In the genomic region with DNA sequence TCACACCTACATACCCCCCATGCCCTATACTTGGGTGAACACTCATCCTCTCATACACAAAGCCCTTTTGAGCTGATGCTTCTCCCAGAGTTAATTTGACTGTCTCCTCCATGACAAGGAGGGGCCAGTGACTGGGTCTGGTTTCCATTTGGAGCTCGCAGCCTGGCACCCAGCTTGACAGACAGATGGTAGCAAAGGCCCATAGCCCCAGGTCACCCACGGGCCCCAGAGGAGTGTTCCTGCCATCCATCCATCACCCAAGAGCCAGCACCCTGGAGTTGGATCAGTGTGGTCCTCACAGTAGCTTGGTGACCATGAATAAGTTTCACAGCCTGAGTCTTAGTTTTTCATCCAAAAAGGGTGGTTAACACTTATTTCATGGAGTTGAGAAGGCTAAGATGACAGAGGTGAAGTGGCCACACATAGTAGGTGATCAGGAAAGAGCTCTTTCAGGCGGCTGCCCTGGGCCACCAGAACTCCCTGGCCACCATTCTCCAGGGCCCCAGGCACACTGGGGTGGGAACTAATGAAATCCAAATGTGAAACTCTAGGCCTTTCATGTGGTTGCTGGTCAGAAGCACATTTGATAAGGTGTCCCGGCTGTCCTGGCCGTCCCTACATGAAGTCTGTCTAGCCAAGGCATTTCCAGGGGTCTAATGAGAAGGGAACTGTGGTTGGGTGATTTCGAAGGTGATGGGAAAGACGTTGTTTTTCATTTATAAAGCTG, we compare ENCODE assay signal across 14 cellular contexts. TPM values are rescaled to one million over a fixed set of nuclear protein-coding genes. Genes with fewer than 3 reads are reported as not detected.
DNase-seq lines count a peak whose midpoint lies in the region; ATAC-seq and TF ChIP-seq lines count a peak whose summit lies in the region.
"Had no signal": no experiment of that assay in that cellular context is flagged by ENCODE, and none has a peak within 500 bp of the region (broad histone marks: within the 10 kb centered on the region; RNA-seq: fewer than 3 reads in every experiment).

No MANE protein-coding gene starts in this region.

- no peaks in the 10 kb centered on the region for H3K9me2 ChIP-seq in HCT116 (ENCODE audit: insufficient read depth)

- H3K36me3 ChIP-seq in HCT116 (ENCODE audit: control insufficient read depth in 1 of 2, insufficient read depth in 2 of 2, low read length in 2 of 2) (peaks cover 0 to 7% of the 10 kb centered on the region in 2 experiments; a peak in 1 of 4 replicates), psoas muscle (ENCODE audit: insufficient read depth in 1 of 2, low read depth in 1 of 2) (no peaks in the 10 kb centered on the region)
- H3K36me3 ChIP-seq: colonic mucosa had no signal

- TF ChIP-seq CTCF in AG04450 (IDR thresholded peaks at IDR 0.05; ENCODE audit: low read depth, low read length) = no peak
- TF ChIP-seq CTCF in HCT116 (IDR thresholded peaks at IDR 0.05 in 2 of 3, conservative IDR thresholded peaks at IDR 0.05 in 1 of 3; ENCODE audit: borderline replicate concordance in 1 of 3, insufficient read depth in 1 of 3, low read depth in 2 of 3, low read length in 2 of 3) = no peak
- TF ChIP-seq CTCF in psoas muscle (IDR thresholded peaks at IDR 0.05) = no peak

- intact Hi-C loops in HCT116 (cut with micrococcal nuclease) = no loop called here
- intact Hi-C loops in psoas muscle (cut with DNase I) = no loop called here

- 37 to 38% (median 37%) methylated on average over 7 of the region's 7 CpGs for WGBS in psoas muscle, 3 donors

- POLR2A ChIA-PET in AG04450 (lab: Yijun Ruan, JAX) (interaction anchor here (1.0 to 3.4 kb wide), 8 partner anchors 8 to 96 kb away, joined by 3 to 58 read pairs (median 4); no protein-coding TSS in a partner anchor), HCT116 (lab: Charles Lee) (interaction anchor here (0.5 to 7.5 kb wide), 10 partner anchors 8 to 73 kb away, joined by 3 to 61 read pairs (median 6); partner anchors contain the start of gene LIF)

- no TSS peak for BruUV-seq in HCT116 (replicated peaks; lab: Mats Ljungman, UMichigan)

- CTCF ChIA-PET in AG04450 (lab: Charles Lee) = interaction anchor here (1.0 to 1.4 kb wide), 4 partner anchors 9 to 97 kb away, joined by 3 to 5 read pairs (median 4); no protein-coding TSS in a partner anchor
- CTCF ChIA-PET in HCT116 (lab: Charles Lee) = no interaction called here

- ATAC-seq in HCT116 (no peak), psoas muscle (no peak), HG03025 (IDR thresholded peaks at IDR 0.05; ENCODE audit: low FRiP score, unreplicated experiment) (no peak), HG03571 (IDR thresholded peaks at IDR 0.05; ENCODE audit: unreplicated experiment) (no peak)
- ATAC-seq: activated CD4-positive, CD25-positive, alpha-beta regulatory T cell treated with anti-CD3 and anti-CD28 coated beads, Interleukin-2, amount 50 U/mL, for 24 hours had no signal

- H2AFZ ChIP-seq in HCT116 (ENCODE audit: low read depth, low read length, poor library complexity, severe bottlenecking) = no peak overlapping the region

- peak overlapping the region; percentile 80; the same call in 1 of the 2 replicates for H3K9ac ChIP-seq in HCT116 (ENCODE audit: low read length)

- H3K27ac ChIP-seq in AG04450 (ENCODE audit: low read depth, low read length) (peak overlapping the region; percentile 100), HCT116 (ENCODE audit: low read depth, low read length) (peak overlapping the region; percentile 96), epithelial cell of prostate (peak overlapping the region; percentile 63), psoas muscle (peak overlapping the region; percentile 27)
- H3K27ac ChIP-seq: colonic mucosa had no signal

- H3K4me3 ChIP-seq in AG04450 (ENCODE audit: low read depth, low read length) (no peak overlapping the region), HCT116 (replicated peaks in 1 of 2; ENCODE audit: low read depth in 1 of 2, low read length in 2 of 2) (no peak overlapping the region), psoas muscle (no peak overlapping the region)
- H3K4me3 ChIP-seq: colonic mucosa, lung had no signal

- no peaks in the 10 kb centered on the region for H3K79me2 ChIP-seq in HCT116 (ENCODE audit: insufficient read depth, low read length)

- H3K4me1 ChIP-seq in HCT116 (ENCODE audit: control insufficient read depth in 1 of 2, insufficient read depth in 2 of 2, low read length in 2 of 2) (peaks cover 49 to 72% of the 10 kb centered on the region in 2 experiments), psoas muscle (no peaks in the 10 kb centered on the region)
- H3K4me1 ChIP-seq: colonic mucosa had no signal

- DNase-seq in AG04450 (ENCODE audit: low read depth, low spot score) (no peak), HCT116 (ENCODE audit: low read depth, low spot score) (no peak), epithelial cell of prostate (ENCODE audit: low read depth, low spot score) (no peak), psoas muscle (no peak), NCI-H146 (lab: John Stamatoyannopoulos, UW) (no peak), DMS53 treated with DMSO at 0.1 percent for 48 hours (lab: John Stamatoyannopoulos, UW; ENCODE audit: unreplicated experiment) (no peak)
- DNase-seq: AML-193, colonic mucosa, DMS79 had no signal

- TF ChIP-seq POLR2A in HCT116 (IDR thresholded peaks at IDR 0.05; ENCODE audit: borderline replicate concordance, extremely low read depth, insufficient read depth, insufficient read length) = no peak

- H3K4me2 ChIP-seq in HCT116 (ENCODE audit: low read length) = no peak overlapping the region; the same call in 1 of the 2 replicates

- TF ChIP-seq RAD21 in HCT116 (IDR thresholded peaks at IDR 0.05; ENCODE audit: low read depth) = no peak

- no peaks in the 10 kb centered on the region for H3K27me3 ChIP-seq in AG04450 (ENCODE audit: control insufficient read depth, insufficient read depth, low read length)
- H3K27me3 ChIP-seq in HCT116 (ENCODE audit: insufficient read depth, low read length) = no peaks in the 10 kb centered on the region
- H3K27me3 ChIP-seq in psoas muscle (ENCODE audit: insufficient read depth in 3 of 3, low read length in 2 of 3) = peaks cover 0 to 62% (median 7%) of the 10 kb centered on the region in 3 donors
- H3K27me3 ChIP-seq: colonic mucosa had no signal

- RAD21 ChIA-PET in HCT116 (lab: Charles Lee; ENCODE audit: low non-redundant PET in 1 of 2, low total read pairs in 2 of 2, uncharacterized antibody in 2 of 2, unreplicated experiment in 2 of 2) = no interaction called here

- H3K9me3 ChIP-seq in AG04450 (ENCODE audit: control insufficient read depth, insufficient read depth, low read length) (peaks cover 12% of the 10 kb centered on the region), HCT116 (ENCODE audit: control insufficient read depth in 1 of 2, insufficient read depth in 1 of 2, low read depth in 1 of 2, low read length in 2 of 2) (peaks cover 0 to 9% of the 10 kb centered on the region in 2 experiments; a peak in 1 of 4 replicates), psoas muscle (no peaks in the 10 kb centered on the region)
- H3K9me3 ChIP-seq: colonic mucosa had no signal

- H4K20me1 ChIP-seq in HCT116 (ENCODE audit: insufficient read depth) = no peaks in the 10 kb centered on the region

TF ChIP-seq in HCT116, 20 proteins besides CTCF, POLR2A, EP300 and RAD21:
- TF ChIP-seq EGR1 (IDR thresholded peaks at IDR 0.05; ENCODE audit: low read depth) (no peak), ZNF274 (IDR thresholded peaks at IDR 0.05; ENCODE audit: low read depth, low read length) (no peak), SP1 (IDR thresholded peaks at IDR 0.05; ENCODE audit: low read depth) (no peak), CEBPB (IDR thresholded peaks at IDR 0.05; ENCODE audit: low read depth) (no peak), EZH2 (IDR thresholded peaks at IDR 0.05) (no peak), FOSL1 (IDR thresholded peaks at IDR 0.05; ENCODE audit: low read depth) (no peak), YY1 (IDR thresholded peaks at IDR 0.05; ENCODE audit: extremely low read depth, insufficient replicate concordance, low read depth, low read length) (no peak), EZH2phosphoT487 (IDR thresholded peaks at IDR 0.05; ENCODE audit: borderline replicate concordance) (no peak), SIN3A (IDR thresholded peaks at IDR 0.05; ENCODE audit: low read depth) (no peak), POLR2AphosphoS5 (IDR thresholded peaks at IDR 0.05; ENCODE audit: low read depth, low read length) (no peak)
- TF ChIP-seq, protein P1, sequence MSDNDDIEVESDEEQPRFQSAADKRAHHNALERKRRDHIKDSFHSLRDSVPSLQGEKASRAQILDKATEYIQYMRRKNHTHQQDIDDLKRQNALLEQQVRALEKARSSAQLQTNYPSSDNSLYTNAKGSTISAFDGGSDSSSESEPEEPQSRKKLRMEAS (IDR thresholded peaks at IDR 0.05) = no peak
- TF ChIP-seq, protein P2, sequence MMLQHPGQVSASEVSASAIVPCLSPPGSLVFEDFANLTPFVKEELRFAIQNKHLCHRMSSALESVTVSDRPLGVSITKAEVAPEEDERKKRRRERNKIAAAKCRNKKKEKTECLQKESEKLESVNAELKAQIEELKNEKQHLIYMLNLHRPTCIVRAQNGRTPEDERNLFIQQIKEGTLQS (IDR thresholded peaks at IDR 0.05) = no peak

RNA-seq across cellular contexts. Expression of gene LIF, which starts 42.4 kb away (rescaled TPM):
- polyA plus RNA-seq in AG04450 (2011; rRNA removed) = 53.9 and 121 TPM in 2 replicates
- polyA minus RNA-seq in AG04450 (2011; rRNA and poly(A)+ RNA removed) = 165 and 320 TPM in 2 replicates
- total RNA-seq in HCT116 (2021; ENCODE audit: unreplicated experiment) = 75.4 TPM
- 105 and 129 TPM in 2 replicates for polyA plus RNA-seq in HCT116 (2012)
- under 1 TPM in 3 of 4 donors, not detected in 1; 0.27 to 0.54 (median 0.38) TPM for total RNA-seq in psoas muscle
- polyA plus RNA-seq in psoas muscle = 10 to 100 TPM in 1 of 3 donors, under 1 TPM in 2; 0.10 to 21.4 (median 0.14) TPM
- total RNA-seq: temporal lobe had no signal

Comparison
In these comparisons a context has a peak if more than half of its experiments do, and no peak if none do; other contexts are left out.
1. H3K27ac ChIP-seq: peak in every context shown above with its lines; median percentile 100 in AG04450; 96 in HCT116; 63 in epithelial cell of prostate; 27 in psoas muscle.
2. RNA of gene LIF, which starts 42.4 kb away (total RNA-seq): 75.4 TPM in HCT116 (single experiment); 0.27 to 0.54 TPM in psoas muscle; every median in the first group is over 10 times any median in the second.